In genomic region chr17:67922503-67922902, GRCh38 we compare ENCODE assay signal across 20 cellular contexts.
DNase-seq lines count a peak whose midpoint lies in the region; ATAC-seq and TF ChIP-seq lines count a peak whose summit lies in the region.
"Had no signal": no experiment of that assay in that cellular context is flagged by ENCODE, and none has a peak within 500 bp of the region (broad histone marks: within the 10 kb centered on the region; RNA-seq: fewer than 3 reads in every experiment).

No MANE protein-coding gene starts in this region.

- peak overlapping the region; percentile 79 for H3K27ac Mint-ChIP-seq in CD8-positive, alpha-beta T cell
- peak overlapping the region; percentile 50 for H3K27ac Mint-ChIP-seq in progenitor cell of endocrine pancreas
- H3K27ac Mint-ChIP-seq: activated naive CD8-positive, alpha-beta T cell treated with anti-CD3 and anti-CD28 coated beads for 36 hours; T-helper 17 cell had no signal

- peaks cover 62% of the 10 kb centered on the region for H3K36me3 Mint-ChIP-seq in CD8-positive, alpha-beta T cell
- peaks cover 20% of the 10 kb centered on the region for H3K36me3 Mint-ChIP-seq in progenitor cell of endocrine pancreas (ENCODE audit: insufficient read depth)

- H3K4me1 ChIP-seq in CD8-positive, alpha-beta T cell (ENCODE audit: insufficient read depth, low read length) = no peaks in the 10 kb centered on the region
- H3K4me1 ChIP-seq: spleen had no signal

- no peaks in the 10 kb centered on the region for H3K9me3 ChIP-seq in CD8-positive, alpha-beta T cell (ENCODE audit: low read length)
- H3K9me3 ChIP-seq: spleen had no signal

- H3K36me3 ChIP-seq in CD8-positive, alpha-beta T cell (ENCODE audit: insufficient read depth, low read length) = peaks cover 28% of the 10 kb centered on the region

- no peaks in the 10 kb centered on the region for H3K27me3 Mint-ChIP-seq in CD8-positive, alpha-beta T cell (ENCODE audit: low read depth)
- no peaks in the 10 kb centered on the region for H3K27me3 Mint-ChIP-seq in progenitor cell of endocrine pancreas
- H3K27me3 Mint-ChIP-seq: activated naive CD8-positive, alpha-beta T cell treated with anti-CD3 and anti-CD28 coated beads for 36 hours; T-helper 17 cell had no signal

- no peak overlapping the region for H3K27ac ChIP-seq in CD8-positive, alpha-beta T cell (ENCODE audit: low read depth, low read length)
- H3K27ac ChIP-seq: spleen had no signal

- H3K4me3 Mint-ChIP-seq in CD8-positive, alpha-beta T cell = no peak overlapping the region
- no peak overlapping the region for H3K4me3 Mint-ChIP-seq in progenitor cell of endocrine pancreas (ENCODE audit: low read depth)
- H3K4me3 Mint-ChIP-seq: activated naive CD8-positive, alpha-beta T cell treated with anti-CD3 and anti-CD28 coated beads for 36 hours; T-helper 17 cell had no signal

- intact Hi-C loops in CD8-positive, alpha-beta T cell (cut with DNase I, micrococcal nuclease) = no loop called here

- TF ChIP-seq CTCF in CD8-positive, alpha-beta T cell (IDR thresholded peaks at IDR 0.05) = no peak
- TF ChIP-seq CTCF in progenitor cell of endocrine pancreas (IDR thresholded peaks at IDR 0.05; ENCODE audit: unreplicated experiment) = no peak

- DNase-seq in CD8-positive, alpha-beta T cell = no peak
- DNase-seq in NCI-H446 treated with DMSO at 0.1 percent for 48 hours (lab: John Stamatoyannopoulos, UW) = peak; percentile 69
- peak; percentile 12 for DNase-seq in fibroblast of peridontal ligament (ENCODE audit: extremely low read depth)
- no peak for DNase-seq in progenitor cell of endocrine pancreas (ENCODE audit: low spot score, unreplicated experiment)
- DNase-seq in stimulated activated CD4-positive, alpha-beta T cell treated with anti-CD3 and anti-CD28 coated beads, Interleukin-4, amount 100 ng/mL, for 24 hours = no peak
- no peak for DNase-seq in stimulated activated CD4-positive, alpha-beta T cell treated with anti-CD3 and anti-CD28 coated beads, Interleukin-15, amount 100 ng/mL, for 24 hours
- DNase-seq: activated CD4-positive, alpha-beta T cell treated with anti-CD3 and anti-CD28 coated beads for 48 hours; activated naive CD8-positive, alpha-beta T cell treated with anti-CD3 and anti-CD28 coated beads for 36 hours; effector CD4-positive, alpha-beta T cell; erythroblast; kidney; NCI-H187 treated with DMSO at 0.1 percent for 48 hours; NCI-H69; occipital lobe; retina; spleen; stimulated activated CD4-positive, alpha-beta T cell treated with anti-CD3 and anti-CD28 coated beads, Interleukin-4, amount 100 ng/mL, for 1 hour; stimulated activated naive CD4-positive, alpha-beta T cell; T-helper 17 cell had no signal

- POLR2A ChIA-PET in CD8-positive, alpha-beta T cell (lab: Charles Lee) = no interaction called here

- no peaks in the 10 kb centered on the region for H3K27me3 ChIP-seq in CD8-positive, alpha-beta T cell (ENCODE audit: insufficient read depth, low read length)
- H3K27me3 ChIP-seq: spleen had no signal

- H3K9me3 Mint-ChIP-seq in CD8-positive, alpha-beta T cell = no peaks in the 10 kb centered on the region
- no peaks in the 10 kb centered on the region for H3K9me3 Mint-ChIP-seq in progenitor cell of endocrine pancreas (ENCODE audit: low read depth)
- H3K9me3 Mint-ChIP-seq: activated naive CD8-positive, alpha-beta T cell treated with anti-CD3 and anti-CD28 coated beads for 36 hours had no signal

- no peak overlapping the region for H3K4me3 ChIP-seq in CD8-positive, alpha-beta T cell (ENCODE audit: low read depth, low read length)
- H3K4me3 ChIP-seq: spleen had no signal

- H3K4me1 Mint-ChIP-seq in CD8-positive, alpha-beta T cell (ENCODE audit: low read depth) = no peaks in the 10 kb centered on the region
- no peaks in the 10 kb centered on the region for H3K4me1 Mint-ChIP-seq in progenitor cell of endocrine pancreas (ENCODE audit: low read depth)
- H3K4me1 Mint-ChIP-seq: activated naive CD8-positive, alpha-beta T cell treated with anti-CD3 and anti-CD28 coated beads for 36 hours; T-helper 17 cell had no signal

- no peak for ATAC-seq in CD8-positive, alpha-beta T cell
- ATAC-seq in HG03520 (IDR thresholded peaks at IDR 0.05; ENCODE audit: unreplicated experiment) = no peak
- ATAC-seq: T-helper 17 cell had no signal

- CTCF ChIA-PET in CD8-positive, alpha-beta T cell (lab: Charles Lee) = no interaction called here

Comparison
In these comparisons a context has a peak if more than half of its experiments do, and no peak if none do; other contexts are left out.
1. DNase-seq: peak in NCI-H446 treated with DMSO at 0.1 percent for 48 hours (single experiment) and fibroblast of peridontal ligament (single experiment); none in CD8-positive, alpha-beta T cell (0 of 7), progenitor cell of endocrine pancreas (single experiment), stimulated activated CD4-positive, alpha-beta T cell treated with anti-CD3 and anti-CD28 coated beads, Interleukin-4, amount 100 ng/mL, for 24 hours (single experiment) and stimulated activated CD4-positive, alpha-beta T cell treated with anti-CD3 and anti-CD28 coated beads, Interleukin-15, amount 100 ng/mL, for 24 hours (single experiment).